Comparison of ENCODE assay signal across 34 cellular contexts in genomic region chr11:84069048-84069447, GRCh38.
"Had no signal": no experiment of that assay in that cellular context is flagged by ENCODE, and none has a peak within 500 bp of the region (broad histone marks: within the 10 kb centered on the region; RNA-seq: fewer than 3 reads in every experiment).

No MANE protein-coding gene starts in this region.

- H3K4me1 ChIP-seq: adrenal gland, body of pancreas, breast epithelium had no signal

- H3K4me3 ChIP-seq: adrenal gland, body of pancreas, breast epithelium had no signal

- H3K9me3 ChIP-seq: adrenal gland, body of pancreas, breast epithelium had no signal

- ATAC-seq: activated CD8-positive, alpha-beta T cell treated with anti-CD3 and anti-CD28 coated beads for 36 hours; activated naive CD4-positive, alpha-beta T cell treated with anti-CD3 and anti-CD28 coated beads, Interleukin-2, amount 50 U/mL, for 72 hours; activated T-cell treated with anti-CD3 and anti-CD28 coated beads, Interleukin-2, amount 50 U/mL, for 4 hours; activated T-cell treated with anti-CD3 and anti-CD28 coated beads, Interleukin-2, amount 50 U/mL, for 72 hours; activated T-helper 17 cell treated with anti-CD3 and anti-CD28 coated beads, Interleukin-2, amount 50 U/mL, for 72 hours; body of pancreas had no signal

- FAIRE-seq: astrocyte, TTC549 had no signal

- DNase-seq: activated B cell treated with CpG ODN at 0.5 μM for 24 hours; activated CD4-positive, alpha-beta memory T cell treated with anti-CD3 and anti-CD28 coated beads for 36 hours; activated CD4-positive, alpha-beta T cell treated with anti-CD3 and anti-CD28 coated beads for 4 hours; activated CD4-positive, alpha-beta T cell treated with anti-CD3 and anti-CD28 coated beads, Interleukin-2, amount 10 ng/mL, durations not matched to agents 24 days and 14 days; activated CD4-positive, alpha-beta T cell treated with anti-CD3 and anti-CD28 coated beads, Interleukin-2, amount 50 U/mL, for 1 hour; activated CD4-positive, alpha-beta T cell treated with anti-CD3 and anti-CD28 coated beads, Interleukin-2, amount 50 U/mL, for 4 hours; activated CD4-positive, CD25-positive, alpha-beta regulatory T cell treated with anti-CD3 and anti-CD28 coated beads, Interleukin-2, amount 50 U/mL, for 72 hours; activated CD8-positive, alpha-beta memory T cell treated with anti-CD3 and anti-CD28 coated beads, Interleukin-2, amount 50 U/mL, for 4 hours; activated CD8-positive, alpha-beta T cell treated with anti-CD3 and anti-CD28 coated beads for 36 hours; activated effector memory CD4-positive, alpha-beta T cell treated with anti-CD3 and anti-CD28 coated beads, Interleukin-2, amount 50 U/mL, for 16 hours; activated gamma-delta T cell treated with Interleukin-2 at 50 U/mL for 16 hours; activated naive CD4-positive, alpha-beta T cell; activated naive CD4-positive, alpha-beta T cell treated with anti-CD3 and anti-CD28 coated beads for 36 hours; activated naive CD4-positive, alpha-beta T cell treated with anti-CD3 and anti-CD28 coated beads, Interleukin-2, amount 50 U/mL, for 16 hours; activated naive CD8-positive, alpha-beta T cell treated with anti-CD3 and anti-CD28 coated beads for 36 hours; activated T-cell treated with anti-CD3 and anti-CD28 coated beads for 4 hours; activated T-cell treated with anti-CD3 and anti-CD28 coated beads, Interleukin-2, amount 50 U/mL, for 1 hour; activated T-cell treated with anti-CD3 and anti-CD28 coated beads, Interleukin-2, amount 50 U/mL, for 4 hours; activated T-cell treated with anti-CD3 and anti-CD28 coated beads, Interleukin-2, amount 50 U/mL, for 72 hours; adrenal gland; amniotic stem cell; aorta; body of pancreas; brain microvascular endothelial cell; central memory CD4-positive, alpha-beta T cell; T-helper 1 cell; T-helper 2 cell; T-helper 9 cell had no signal

- H3K36me3 ChIP-seq: adrenal gland, brain microvascular endothelial cell, breast epithelium had no signal

- H3K27ac ChIP-seq: adrenal gland, body of pancreas, brain microvascular endothelial cell, breast epithelium, VCaP had no signal

- H3K27me3 ChIP-seq: adrenal gland, body of pancreas, brain microvascular endothelial cell, breast epithelium had no signal
